ENCODE assay signal across 8 cellular contexts in the genomic region with DNA sequence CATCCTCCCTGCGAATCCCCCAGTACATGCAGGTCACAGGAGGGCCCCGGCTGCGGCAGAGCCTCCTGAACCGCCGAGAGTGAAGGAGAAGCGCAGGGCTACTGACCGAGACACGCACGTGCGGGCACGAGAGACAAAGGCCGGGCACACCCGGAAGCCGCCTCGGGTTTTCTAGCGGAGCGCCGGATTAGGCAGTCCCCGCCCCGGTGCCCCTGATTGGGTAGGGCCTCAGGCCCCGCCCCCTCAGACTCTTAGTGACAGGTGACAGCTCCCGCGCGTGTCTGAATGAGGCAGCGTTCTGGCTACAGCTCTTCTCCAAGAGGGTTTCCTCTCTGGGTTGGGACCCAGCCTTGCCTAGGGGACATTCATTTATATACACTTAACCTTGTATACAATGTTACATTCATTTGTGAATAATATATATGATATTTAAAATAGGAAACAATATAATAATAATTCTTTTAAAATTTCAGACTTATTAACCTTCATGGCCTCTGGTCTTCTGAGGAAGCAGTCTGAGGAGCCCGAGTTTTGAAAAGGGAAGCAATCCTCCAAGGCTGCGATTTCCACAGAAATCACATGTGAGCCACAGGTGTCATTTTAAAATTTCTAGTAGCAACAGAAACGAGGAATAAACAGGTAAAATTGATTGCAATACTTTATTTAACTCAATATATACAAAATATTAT. TPM values are rescaled to one million over a fixed set of nuclear protein-coding genes. Genes with fewer than 3 reads are reported as not detected.
DNase-seq lines count a peak whose midpoint lies in the region; ATAC-seq and TF ChIP-seq lines count a peak whose summit lies in the region.
"Not testable (repeated sequence)": the region's sequence is repeated elsewhere in the genome, so short reads cannot be mapped to it uniquely, and the experiment has no call there.

A gene (minus strand): TSS at position 146 of the 689 bp plus-strand sequence. CDS start 143 bp downstream, at position 3.

- H3K27ac Mint-ChIP-seq in activated naive CD4-positive, alpha-beta T cell treated with anti-CD3 and anti-CD28 coated beads, Interleukin-2, amount 50 U/mL, for 72 hours; neural crest cell (ENCODE audit: unreplicated experiment): not testable (repeated sequence)

- DNase-seq in HEK293T (ENCODE audit: extremely low spot score); PC-3; activated naive CD4-positive, alpha-beta T cell treated with anti-CD3 and anti-CD28 coated beads, Interleukin-2, amount 50 U/mL, for 72 hours (ENCODE audit: low spot score in 2 of 2); neural crest cell (ENCODE audit: low read depth, low spot score); aorta: not testable (repeated sequence)
- peak; percentile 11 for DNase-seq in globus pallidus (ENCODE audit: low spot score)

- H3K9me2 ChIP-seq in PC-3 (replicated peaks; ENCODE audit: low read length), result not testable (repeated sequence)

- not testable (repeated sequence) for H3K27me3 ChIP-seq in PC-3 (ENCODE audit: low read length); aorta (ENCODE audit: control insufficient read depth in 1 of 2, insufficient read depth in 2 of 2, low read length in 1 of 2)

- H3K9ac ChIP-seq in PC-3 (ENCODE audit: low read length), result not testable (repeated sequence)

- not testable (repeated sequence) for H3K4me3 ChIP-seq in PC-3 (ENCODE audit: low read length); aorta (ENCODE audit: low read length in 2 of 2)

- H3K4me1 ChIP-seq in PC-3 (ENCODE audit: insufficient read depth, low read length); aorta (ENCODE audit: control insufficient read depth in 1 of 2, insufficient read depth in 2 of 2, low read length in 2 of 2): not testable (repeated sequence)

- peak; percentile 99 for ATAC-seq in GM18868 (IDR thresholded peaks at IDR 0.05; ENCODE audit: unreplicated experiment)
- peak; percentile 96 for ATAC-seq in HG03469 (IDR thresholded peaks at IDR 0.05; ENCODE audit: unreplicated experiment)
- ATAC-seq in PC-3, result peak; percentile 98
- peak; percentile 99 for ATAC-seq in activated naive CD4-positive, alpha-beta T cell treated with anti-CD3 and anti-CD28 coated beads, Interleukin-2, amount 50 U/mL, for 72 hours
- peak; percentile 98 for ATAC-seq in aorta (ENCODE audit: low FRiP score)

- peaks cover 31% of the 10 kb centered on the region for H3K79me2 ChIP-seq in PC-3 (ENCODE audit: low read length)

- peaks cover 21% of the 10 kb centered on the region for H3K36me3 ChIP-seq in PC-3 (ENCODE audit: low read depth, low read length)
- not testable (repeated sequence) for H3K36me3 ChIP-seq in aorta (ENCODE audit: control insufficient read depth in 1 of 2, insufficient read depth in 2 of 2, low read length in 1 of 2)

- WGBS in aorta, 2 donors, result 53 to 54% methylated on average over 3 of the region's 28 CpGs

- H3K4me2 ChIP-seq in PC-3 (ENCODE audit: low read length), result not testable (repeated sequence)

- not testable (repeated sequence) for BruUV-seq in PC-3 (replicated peaks; lab: Mats Ljungman, UMichigan)

- intact Hi-C loops in PC-3 (cut with micrococcal nuclease), result not testable (repeated sequence)
- intact Hi-C loops in aorta (cut with DNase I), result loop anchor here in 1 of 2 donors (5.0 kb wide), 1 partner anchor 60 kb away; no protein-coding TSS in a partner anchor

- H2AFZ ChIP-seq in PC-3 (ENCODE audit: low read length), result not testable (repeated sequence)

- peaks cover under 1 to 14% of the 10 kb centered on the region in 2 donors for H3K9me3 Mint-ChIP-seq in activated naive CD4-positive, alpha-beta T cell treated with anti-CD3 and anti-CD28 coated beads, Interleukin-2, amount 50 U/mL, for 72 hours
- H3K9me3 Mint-ChIP-seq in neural crest cell, result peaks cover 11% of the 10 kb centered on the region

- not testable (repeated sequence) for H3K27ac ChIP-seq in PC-3 (ENCODE audit: low read length); aorta (ENCODE audit: low read depth in 1 of 2, low read length in 2 of 2)

- H4K20me1 ChIP-seq in PC-3 (ENCODE audit: low read length), result peaks cover 21% of the 10 kb centered on the region

- not testable (repeated sequence) for H3K9me3 ChIP-seq in PC-3 (ENCODE audit: low read length); aorta (ENCODE audit: control insufficient read depth, low read length)

- peaks cover 24 to 29% of the 10 kb centered on the region in 2 donors for H3K36me3 Mint-ChIP-seq in activated naive CD4-positive, alpha-beta T cell treated with anti-CD3 and anti-CD28 coated beads, Interleukin-2, amount 50 U/mL, for 72 hours
- H3K36me3 Mint-ChIP-seq in neural crest cell (ENCODE audit: low read depth), result peaks cover 25% of the 10 kb centered on the region

- POLR2A ChIA-PET in HEK293T (lab: Yijun Ruan, JAX); PC-3 (lab: Charles Lee; ENCODE audit: unreplicated experiment): not testable (repeated sequence)

- not testable (repeated sequence) for TF ChIP-seq CTCF in PC-3 (conservative IDR thresholded peaks at IDR 0.05; ENCODE audit: low read depth, low read length); neural crest cell (conservative IDR thresholded peaks at IDR 0.05)

- H3F3A ChIP-seq in PC-3 (ENCODE audit: low read length, unreplicated experiment), result not testable (repeated sequence)

- peak within 1 kb of the TSS; percentile 82 for H3K4me3 Mint-ChIP-seq in neural crest cell

- not testable (repeated sequence) for H3K27me3 Mint-ChIP-seq in neural crest cell (ENCODE audit: low read depth)

- CTCF ChIA-PET in HEK293T (lab: Yijun Ruan, JAX); PC-3 (lab: Charles Lee): not testable (repeated sequence)

- H3K4me1 Mint-ChIP-seq in neural crest cell, result not testable (repeated sequence)

TF ChIP-seq in HEK293T, 16 proteins besides CTCF, POLR2A, EP300 and RAD21:
- TF ChIP-seq L3MBTL2 (conservative IDR thresholded peaks at IDR 0.05), result 0 out of 2 replicates have a peak, but pooled peaks have one; percentile 19

RNA-seq across cellular contexts. Expression of the gene that starts here (rescaled TPM):
- total RNA-seq in PC-3 (2014; rRNA removed) (19.9 and 22.2 TPM in 2 replicates), neural crest cell (87.0 and 90.2 TPM in 2 replicates), aorta (10 to 100 TPM; 22.9 to 39.7 TPM)
- total RNA-seq in activated naive CD4-positive, alpha-beta T cell treated with anti-CD3 and anti-CD28 coated beads, Interleukin-2, amount 50 U/mL, for 72 hours, result 10 to 100 TPM; 11.0 to 13.2 TPM
- 1 to 10 TPM in 1 of 2 donors, under 1 TPM in 1; 0.77 to 5.0 TPM for polyA plus RNA-seq in aorta
